In the genomic region with DNA sequence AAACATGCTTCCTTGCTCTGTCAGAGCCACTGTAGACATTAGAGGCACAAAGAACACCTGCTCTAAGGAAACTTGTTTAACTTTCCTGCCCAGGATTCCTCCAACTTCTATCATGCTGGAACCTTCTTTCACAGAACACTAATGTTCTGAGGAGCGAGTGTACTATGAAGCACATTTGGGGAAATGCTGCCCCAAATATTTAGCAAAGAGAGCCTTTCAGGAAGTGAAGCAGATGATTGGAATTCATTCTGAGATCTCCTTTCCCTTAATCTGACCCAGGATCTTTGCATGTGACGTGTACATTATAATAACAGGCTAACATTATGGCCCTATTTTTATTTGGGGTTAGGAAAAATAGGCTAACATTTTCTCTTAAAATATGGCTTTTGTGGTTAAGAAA, we compare ENCODE assay signal across 20 cellular contexts. TPM values are rescaled to one million over a fixed set of nuclear protein-coding genes. Genes with fewer than 3 reads are reported as not detected.
DNase-seq lines count a peak whose midpoint lies in the region; FAIRE-seq and TF ChIP-seq lines count a peak whose summit lies in the region.
"Had no signal": no experiment of that assay in that cellular context is flagged by ENCODE, and none has a peak within 500 bp of the region (broad histone marks: within the 10 kb centered on the region; RNA-seq: fewer than 3 reads in every experiment).

No MANE protein-coding gene starts in this region.

- CTCF ChIA-PET in mammary epithelial cell (lab: Charles Lee; ENCODE audit: low non-redundant PET) = no interaction called here

- H3K4me2 ChIP-seq in mammary epithelial cell (ENCODE audit: insufficient read depth, low read depth, low read length) = no peak overlapping the region
- no peak overlapping the region for H3K4me2 ChIP-seq in mesenchymal stem cell (ENCODE audit: low read length, poor library complexity, severe bottlenecking)

- H3K18ac ChIP-seq in mesenchymal stem cell (ENCODE audit: low read depth in 1 of 2, low read length in 2 of 2) = no peak overlapping the region

- no peak overlapping the region for H3K4ac ChIP-seq in mesenchymal stem cell (ENCODE audit: low read depth in 1 of 2, low read length in 2 of 2)

- WGBS in mammary epithelial cell (ENCODE audit: low coverage, missing lambda C conversion rate) = 70% methylated on average over 2 of the region's 2 CpGs
- no CpG with 5 or more reads among the region's 2 CpGs for WGBS in mesenchymal stem cell

- dilution Hi-C loops in mammary epithelial cell (cut with HindIII; ENCODE audit: low sequenced_read_pairs) = no loop called here

- peak; percentile 31 for FAIRE-seq in HTR-8/SVneo (lab: Jason Lieb, UNC)

- H2BK5ac ChIP-seq in mesenchymal stem cell (ENCODE audit: low read depth, low read length, poor library complexity, severe bottlenecking) = no peak overlapping the region

- intact Hi-C loops in mammary epithelial cell (cut with micrococcal nuclease) = no loop called here

- no peak overlapping the region for H3K4me3 Mint-ChIP-seq in activated T-cell treated with anti-CD3 and anti-CD28 coated beads, Interleukin-2, amount 50 U/mL, for 24 hours
- H3K4me3 Mint-ChIP-seq: activated CD4-positive, alpha-beta T cell treated with anti-CD3 and anti-CD28 coated beads, Interleukin-2, amount 10 ng/mL, durations not matched to agents 24 days and 14 days; activated T-helper 1 cell treated with anti-CD3 and anti-CD28 coated beads, Interleukin-12 subunit alpha, Interleukin-12 subunit beta, Interleukin-2, Interleukin-4 antibody, amounts not matched to agents 30 ng/mL and 10 ng/mL and 1 ng/mL, durations not matched to agents 14 hours and 24 hours and 36 hours; CD8-positive, alpha-beta T cell; central memory CD8-positive, alpha-beta T cell; naive B cell had no signal

- H3K4me1 ChIP-seq in mammary epithelial cell (ENCODE audit: insufficient read depth, low read length) = peaks cover 9% of the 10 kb centered on the region
- H3K4me1 ChIP-seq in mesenchymal stem cell (ENCODE audit: control insufficient read depth, insufficient read depth, low read depth, low read length) = no peaks in the 10 kb centered on the region
- H3K4me1 ChIP-seq: transverse colon had no signal

- in situ Hi-C loops in mammary epithelial cell (cut with MboI; ENCODE audit: low sequenced_read_pairs in 2 of 2) = no loop called here

- no peaks in the 10 kb centered on the region for H3K79me2 ChIP-seq in mammary epithelial cell (ENCODE audit: insufficient read depth, low read length)

- H3K27me3 ChIP-seq in mammary epithelial cell (ENCODE audit: insufficient read depth, low read length) = no peaks in the 10 kb centered on the region
- no peaks in the 10 kb centered on the region for H3K27me3 ChIP-seq in mesenchymal stem cell (ENCODE audit: control insufficient read depth in 1 of 2, insufficient read depth in 1 of 2, low read length in 2 of 2)
- H3K27me3 ChIP-seq: dorsolateral prefrontal cortex, foreskin keratinocyte, transverse colon had no signal

- no peaks in the 10 kb centered on the region for H4K20me1 ChIP-seq in mammary epithelial cell (ENCODE audit: insufficient read depth, low read length)

- H3K4me3 ChIP-seq in mammary epithelial cell (replicated peaks in 1 of 3; ENCODE audit: insufficient read depth in 1 of 3, low read depth in 2 of 3, low read length in 3 of 3) (no peak overlapping the region), mesenchymal stem cell (ENCODE audit: insufficient read depth in 1 of 2, low read depth in 1 of 2, low read length in 2 of 2) (no peak overlapping the region)
- H3K4me3 ChIP-seq: dorsolateral prefrontal cortex, skin epidermis, transverse colon had no signal

- peak overlapping the region; percentile 65 for H2AFZ ChIP-seq in mammary epithelial cell (ENCODE audit: low read depth, low read length)
- H2AFZ ChIP-seq in mesenchymal stem cell (ENCODE audit: low read depth, low read length) = no peak overlapping the region

- H3K27me3 Mint-ChIP-seq in activated T-cell treated with anti-CD3 and anti-CD28 coated beads, Interleukin-2, amount 50 U/mL, for 24 hours = no peaks in the 10 kb centered on the region
- H3K27me3 Mint-ChIP-seq: central memory CD8-positive, alpha-beta T cell had no signal

- no peak overlapping the region for H2AK5ac ChIP-seq in mesenchymal stem cell (ENCODE audit: low read length, severe bottlenecking)

- H2BK12ac ChIP-seq in mesenchymal stem cell (ENCODE audit: low read length in 2 of 2) = no peak overlapping the region

- no peaks in the 10 kb centered on the region for H3K79me1 ChIP-seq in mesenchymal stem cell (replicated peaks; ENCODE audit: low read length, poor library complexity, severe bottlenecking)

- H3K9me3 Mint-ChIP-seq in activated T-cell treated with anti-CD3 and anti-CD28 coated beads, Interleukin-2, amount 50 U/mL, for 24 hours = no peaks in the 10 kb centered on the region
- H3K9me3 Mint-ChIP-seq: activated CD4-positive, alpha-beta T cell treated with anti-CD3 and anti-CD28 coated beads, Interleukin-2, amount 10 ng/mL, durations not matched to agents 24 days and 14 days; activated T-helper 1 cell treated with anti-CD3 and anti-CD28 coated beads, Interleukin-12 subunit alpha, Interleukin-12 subunit beta, Interleukin-2, Interleukin-4 antibody, amounts not matched to agents 30 ng/mL and 10 ng/mL and 1 ng/mL, durations not matched to agents 14 hours and 24 hours and 36 hours; CD8-positive, alpha-beta T cell; central memory CD8-positive, alpha-beta T cell; naive B cell had no signal

- no peak overlapping the region for H3K27ac Mint-ChIP-seq in activated T-cell treated with anti-CD3 and anti-CD28 coated beads, Interleukin-2, amount 50 U/mL, for 24 hours
- H3K27ac Mint-ChIP-seq: activated CD4-positive, alpha-beta T cell treated with anti-CD3 and anti-CD28 coated beads, Interleukin-2, amount 10 ng/mL, durations not matched to agents 24 days and 14 days; activated T-helper 1 cell treated with anti-CD3 and anti-CD28 coated beads, Interleukin-12 subunit alpha, Interleukin-12 subunit beta, Interleukin-2, Interleukin-4 antibody, amounts not matched to agents 30 ng/mL and 10 ng/mL and 1 ng/mL, durations not matched to agents 14 hours and 24 hours and 36 hours; CD8-positive, alpha-beta T cell had no signal

- no peak overlapping the region for H4K91ac ChIP-seq in mesenchymal stem cell (ENCODE audit: low read length)

- no peak overlapping the region for H3K14ac ChIP-seq in mesenchymal stem cell (ENCODE audit: low read length in 2 of 2)

- TF ChIP-seq CTCF in mammary epithelial cell (conservative IDR thresholded peaks at IDR 0.05 in 1 of 2, IDR thresholded peaks at IDR 0.05 in 1 of 2; ENCODE audit: extremely low read depth in 1 of 2, insufficient read depth in 1 of 2, low read depth in 1 of 2, low read length in 2 of 2) = no peak

- H3K23ac ChIP-seq in mesenchymal stem cell (ENCODE audit: low read length in 2 of 2) = no peak overlapping the region

- H3K9me3 ChIP-seq in mammary epithelial cell (replicated peaks; ENCODE audit: insufficient read depth, low read length) = no peaks in the 10 kb centered on the region
- no peaks in the 10 kb centered on the region for H3K9me3 ChIP-seq in mesenchymal stem cell (ENCODE audit: control insufficient read depth, low read length)
- H3K9me3 ChIP-seq: transverse colon had no signal

- peaks cover 2% of the 10 kb centered on the region for H3K4me1 Mint-ChIP-seq in activated T-cell treated with anti-CD3 and anti-CD28 coated beads, Interleukin-2, amount 50 U/mL, for 24 hours (ENCODE audit: low read depth)
- H3K4me1 Mint-ChIP-seq: activated CD4-positive, alpha-beta T cell treated with anti-CD3 and anti-CD28 coated beads, Interleukin-2, amount 10 ng/mL, durations not matched to agents 24 days and 14 days; central memory CD8-positive, alpha-beta T cell; naive B cell had no signal

- DNase-seq in ELR (ENCODE audit: low read depth) (peak; percentile 82), HTR-8/SVneo (ENCODE audit: insufficient read length, low spot score) (peak; percentile 17), mammary epithelial cell (peak; percentile 22), mesenchymal stem cell (peak; percentile 31), T-helper 1 cell (no peak)
- no peak for DNase-seq in activated T-cell treated with anti-CD3 and anti-CD28 coated beads, Interleukin-2, amount 50 U/mL, for 24 hours
- no peak for DNase-seq in effector CD4-positive, alpha-beta T cell
- DNase-seq: activated CD4-positive, alpha-beta T cell treated with anti-CD3 and anti-CD28 coated beads, Interleukin-2, amount 10 ng/mL, durations not matched to agents 24 days and 14 days; activated naive CD4-positive, alpha-beta T cell treated with anti-CD3 and anti-CD28 coated beads, Interleukin-2, amount 50 U/mL, for 16 hours; CD8-positive, alpha-beta T cell; dorsolateral prefrontal cortex; naive B cell; NCI-H187; NCI-H526; T-helper 2 cell; transverse colon had no signal

- no peak overlapping the region for H2BK15ac ChIP-seq in mesenchymal stem cell (ENCODE audit: low read depth, poor library complexity, severe bottlenecking)

- no TSS peak for BruUV-seq in mammary epithelial cell (replicated peaks; lab: Mats Ljungman, UMichigan)

- no peak overlapping the region for H2BK120ac ChIP-seq in mesenchymal stem cell (ENCODE audit: low read depth, low read length)

- no peaks in the 10 kb centered on the region for H3K36me3 ChIP-seq in mammary epithelial cell (ENCODE audit: insufficient read depth, low read length)
- H3K36me3 ChIP-seq in mesenchymal stem cell (ENCODE audit: control insufficient read depth in 1 of 2, insufficient read depth in 2 of 2, low read depth in 1 of 2, low read length in 2 of 2) = no peaks in the 10 kb centered on the region
- H3K36me3 ChIP-seq: transverse colon had no signal

- no peak overlapping the region for H3K27ac ChIP-seq in mammary epithelial cell (ENCODE audit: insufficient read depth, low read depth, low read length)
- no peak overlapping the region for H3K27ac ChIP-seq in mesenchymal stem cell (ENCODE audit: low read length, poor library complexity, severe bottlenecking)
- H3K27ac ChIP-seq: dorsolateral prefrontal cortex, foreskin keratinocyte, skin epidermis, transverse colon had no signal

- H4K8ac ChIP-seq in mesenchymal stem cell (ENCODE audit: low read length) = no peak overlapping the region

- H3K9ac ChIP-seq in mammary epithelial cell (ENCODE audit: insufficient read depth, low read length) (no peak overlapping the region), mesenchymal stem cell (ENCODE audit: low read length) (no peak overlapping the region)

- H3K36me3 Mint-ChIP-seq in activated T-cell treated with anti-CD3 and anti-CD28 coated beads, Interleukin-2, amount 50 U/mL, for 24 hours (ENCODE audit: low read depth) = no peaks in the 10 kb centered on the region
- H3K36me3 Mint-ChIP-seq: CD8-positive, alpha-beta T cell; naive B cell had no signal

RNA-seq across cellular contexts. Expression of gene FYN, which starts 21.0 kb away (rescaled TPM):
- total RNA-seq in mammary epithelial cell = 100 to 1,000 TPM in 1 of 2 donors, 10 to 100 TPM in 1; 58.0 to 136 TPM
- 48.3 TPM for polyA plus RNA-seq in mammary epithelial cell
- polyA minus RNA-seq in mammary epithelial cell = 82.9 TPM
- polyA plus RNA-seq in mesenchymal stem cell (2013, experiment 1 of 2) = 44.0 TPM
- 45.8 TPM for polyA plus RNA-seq in mesenchymal stem cell (2013, experiment 2 of 2)

Comparison
In these comparisons a context has a peak if more than half of its experiments do, and no peak if none do; other contexts are left out.
1. DNase-seq: peak in ELR (single experiment), HTR-8/SVneo (single experiment), mammary epithelial cell (single experiment) and mesenchymal stem cell (single experiment); none in T-helper 1 cell (0 of 5), activated T-cell treated with anti-CD3 and anti-CD28 coated beads, Interleukin-2, amount 50 U/mL, for 24 hours (single experiment) and effector CD4-positive, alpha-beta T cell (single experiment).